ENCODE assay signal across 25 cellular contexts in genomic region chr1:38486115-38486514, GRCh38.
"Had no signal": no experiment of that assay in that cellular context is flagged by ENCODE, and none has a peak within 500 bp of the region (broad histone marks: within the 10 kb centered on the region; RNA-seq: fewer than 3 reads in every experiment).

No MANE protein-coding gene starts in this region.

- H3K4me1 ChIP-seq: adrenal gland, ascending aorta, foreskin keratinocyte, left lung had no signal

- H3K27ac Mint-ChIP-seq: activated naive CD8-positive, alpha-beta T cell; dendritic cell treated with granulocyte-macrophage colony-stimulating factor and Interleukin-4, amounts not matched to agents 40 ng/mL and 50 ng/mL, for 4 days; immature natural killer cell; T-cell; T-helper 2 cell treated with Interferon-gamma antibody and Interleukin-4, amounts not matched to agents 5 μg/mL and 100 μg/mL, for 36 hours; type B pancreatic cell had no signal

- H3K9me3 ChIP-seq: adrenal gland, ascending aorta, left lung, thoracic aorta had no signal

- H3K27me3 ChIP-seq: adrenal gland, ascending aorta, brain microvascular endothelial cell had no signal

- H3K4me1 Mint-ChIP-seq: immature natural killer cell had no signal

- H3K36me3 ChIP-seq: adrenal gland, ascending aorta, brain microvascular endothelial cell, left lung, thoracic aorta, WERI-Rb-1 had no signal

- ATAC-seq: foreskin keratinocyte; left lung; sciatic nerve; stimulated activated naive B cell treated with anti-CD40 and anti-IgM and Interleukin-4, amounts not matched to agents 10 μg/mL and 1 μg/mL and 100 μg/mL, for 72 hours; T-cell had no signal

- H3K4me3 Mint-ChIP-seq: activated naive CD8-positive, alpha-beta T cell; dendritic cell treated with granulocyte-macrophage colony-stimulating factor and Interleukin-4, amounts not matched to agents 40 ng/mL and 50 ng/mL, for 4 days; immature natural killer cell; stimulated activated naive B cell treated with anti-CD40 and anti-IgM and Interleukin-4, amounts not matched to agents 10 μg/mL and 1 μg/mL and 100 μg/mL, for 72 hours; T-cell; T-helper 2 cell treated with Interferon-gamma antibody and Interleukin-4, amounts not matched to agents 5 μg/mL and 100 μg/mL, for 36 hours; type B pancreatic cell had no signal

- H3K27ac ChIP-seq: adrenal gland, ascending aorta, brain microvascular endothelial cell, foreskin keratinocyte, left lung, thoracic aorta, WERI-Rb-1 had no signal

- H3K9me3 Mint-ChIP-seq: dendritic cell treated with granulocyte-macrophage colony-stimulating factor and Interleukin-4, amounts not matched to agents 40 ng/mL and 50 ng/mL, for 4 days; stimulated activated naive B cell treated with anti-CD40 and anti-IgM and Interleukin-4, amounts not matched to agents 10 μg/mL and 1 μg/mL and 100 μg/mL, for 72 hours; T-cell; T-helper 2 cell treated with Interferon-gamma antibody and Interleukin-4, amounts not matched to agents 5 μg/mL and 100 μg/mL, for 36 hours; type B pancreatic cell had no signal

- FAIRE-seq: small intestine, TTC549 had no signal

- DNase-seq: activated CD4-positive, alpha-beta T cell treated with anti-CD3 and anti-CD28 coated beads for 1 hour; activated CD4-positive, alpha-beta T cell treated with anti-CD3 and anti-CD28 coated beads, Interleukin-2, amount 50 U/mL, for 1 hour; activated T-cell treated with anti-CD3 and anti-CD28 coated beads, Interleukin-2, amount 50 U/mL, for 1 hour; adrenal gland; brain microvascular endothelial cell; effector CD8-positive, alpha-beta T cell; foreskin keratinocyte; immature natural killer cell; kidney glomerular epithelial cell; left lung; naive B cell; occipital lobe; small intestine; stimulated activated naive B cell treated with anti-CD40 and anti-IgM and Interleukin-4, amounts not matched to agents 10 μg/mL and 1 μg/mL and 100 μg/mL, for 72 hours; T-cell; WERI-Rb-1 had no signal

- H3K36me3 Mint-ChIP-seq: activated naive CD8-positive, alpha-beta T cell; immature natural killer cell; T-cell; type B pancreatic cell had no signal

- H3K4me3 ChIP-seq: adrenal gland, ascending aorta, left lung, lung, thoracic aorta had no signal
